In the genomic region with DNA sequence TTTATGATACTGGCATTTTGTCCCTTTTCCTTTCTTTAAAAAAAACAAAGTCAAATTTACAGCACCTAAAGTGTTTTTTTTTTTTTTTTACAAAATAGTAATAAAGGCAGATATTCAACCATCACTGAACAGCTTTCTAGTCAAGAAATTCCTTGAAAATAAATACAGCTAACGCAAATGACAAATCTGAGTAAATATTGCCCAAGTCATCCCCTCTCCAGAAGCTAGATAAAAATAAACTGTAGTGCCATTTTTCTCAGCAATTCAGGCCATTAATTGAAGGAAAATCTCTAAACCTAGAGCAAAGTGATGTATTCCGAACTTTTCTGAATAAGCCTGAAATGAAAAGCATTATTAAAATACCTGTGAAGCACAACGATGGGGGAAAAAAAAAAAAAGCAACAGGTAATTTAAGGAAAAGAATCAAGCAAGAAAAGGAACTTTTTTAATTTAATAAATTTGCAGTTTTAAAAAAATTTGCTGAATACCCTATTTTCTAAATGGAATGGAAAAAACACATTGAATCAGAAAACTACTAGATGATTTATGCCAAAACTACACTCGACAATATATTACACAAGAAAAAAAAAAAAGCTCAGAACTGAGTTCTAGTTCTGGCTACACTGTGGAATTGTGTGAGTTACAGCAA, we compare ENCODE assay signal across 17 cellular contexts. TPM values are rescaled to one million over a fixed set of nuclear protein-coding genes. Genes with fewer than 3 reads are reported as not detected.
A peak's percentile ranks its signal among the peaks of the same experiment; 100 is the strongest.
DNase-seq lines count a peak whose midpoint lies in the region; FAIRE-seq lines count a peak whose summit lies in the region.
"Had no signal": no experiment of that assay in that cellular context is flagged by ENCODE, and none has a peak within 500 bp of the region (broad histone marks: within the 10 kb centered on the region; RNA-seq: fewer than 3 reads in every experiment).

No MANE protein-coding gene starts in this region.

- H3K36me3 ChIP-seq in endocrine pancreas (ENCODE audit: control insufficient read depth, insufficient read depth, low read length), result peaks cover 3% of the 10 kb centered on the region
- H3K36me3 ChIP-seq in skeletal muscle satellite cell (ENCODE audit: insufficient read depth, low read length), result peaks cover 28% of the 10 kb centered on the region

- peaks cover 5% of the 10 kb centered on the region for H3K9me3 Mint-ChIP-seq in activated CD4-positive, alpha-beta T cell treated with anti-CD3 and anti-CD28 coated beads, Interleukin-2, amount 10 ng/mL, durations not matched to agents 24 days and 14 days

- peaks cover 70% of the 10 kb centered on the region for H3K36me3 Mint-ChIP-seq in activated CD4-positive, alpha-beta T cell treated with anti-CD3 and anti-CD28 coated beads, Interleukin-2, amount 10 ng/mL, durations not matched to agents 24 days and 14 days (ENCODE audit: low read depth)

- H3K4me2 ChIP-seq in skeletal muscle satellite cell (ENCODE audit: low read length), result peak overlapping the region; percentile 34

- H3K4me3 Mint-ChIP-seq in activated CD4-positive, alpha-beta T cell treated with anti-CD3 and anti-CD28 coated beads, Interleukin-2, amount 10 ng/mL, durations not matched to agents 24 days and 14 days, result peak overlapping the region; percentile 52

- DNase-seq in activated CD4-positive, alpha-beta T cell treated with anti-CD3 and anti-CD28 coated beads, Interleukin-2, amount 10 ng/mL, durations not matched to agents 24 days and 14 days, result no peak
- no peak for DNase-seq in activated CD4-positive, alpha-beta T cell treated with anti-CD3 and anti-CD28 coated beads for 4 hours
- DNase-seq in RCC 7860 (ENCODE audit: low spot score) (no peak), SK-N-DZ (ENCODE audit: low spot score) (no peak), OCI-M2 (lab: John Stamatoyannopoulos, UW; ENCODE audit: unreplicated experiment) (no peak)
- DNase-seq in stimulated activated CD4-positive, alpha-beta T cell treated with anti-CD3 and anti-CD28 coated beads, Interleukin-2, amount 100 ng/mL, for 48 hours, result no peak
- DNase-seq: head of caudate nucleus, HFFc6, NCI-H187, NCI-H510A treated with DMSO at 0.1 percent for 48 hours, substantia nigra, T-helper 1 cell had no signal

- FAIRE-seq in RCC 7860 (lab: Jason Lieb, UNC), result peak; percentile 29
- FAIRE-seq: GM12892 had no signal

- H3K27me3 ChIP-seq in endocrine pancreas (ENCODE audit: control insufficient read depth, insufficient read depth, low read length) (no peaks in the 10 kb centered on the region), skeletal muscle satellite cell (ENCODE audit: control insufficient read depth, insufficient read depth, low read length) (no peaks in the 10 kb centered on the region)
- H3K27me3 ChIP-seq: esophagus muscularis mucosa had no signal

- peaks cover 55% of the 10 kb centered on the region for H3K4me1 Mint-ChIP-seq in activated CD4-positive, alpha-beta T cell treated with anti-CD3 and anti-CD28 coated beads, Interleukin-2, amount 10 ng/mL, durations not matched to agents 24 days and 14 days

- H3K4me1 ChIP-seq in endocrine pancreas (ENCODE audit: control insufficient read depth, insufficient read depth, low read length), result peaks cover 38% of the 10 kb centered on the region
- H3K4me1 ChIP-seq in skeletal muscle satellite cell (ENCODE audit: control insufficient read depth, insufficient read depth, low read length), result peaks cover 17% of the 10 kb centered on the region

- H3K9me3 ChIP-seq in endocrine pancreas (ENCODE audit: control insufficient read depth, low read length) (peaks cover 2% of the 10 kb centered on the region), skeletal muscle satellite cell (replicated peaks; ENCODE audit: low read length) (peaks cover 5% of the 10 kb centered on the region)

- no peak overlapping the region for H3K27ac Mint-ChIP-seq in activated CD4-positive, alpha-beta T cell treated with anti-CD3 and anti-CD28 coated beads, Interleukin-2, amount 10 ng/mL, durations not matched to agents 24 days and 14 days
- H3K27ac Mint-ChIP-seq: progenitor cell of endocrine pancreas had no signal

- intact Hi-C loops in activated CD4-positive, alpha-beta T cell treated with anti-CD3 and anti-CD28 coated beads, Interleukin-2, amount 10 ng/mL, durations not matched to agents 24 days and 14 days (cut with micrococcal nuclease), result no loop called here

- H3K4me3 ChIP-seq in endocrine pancreas (ENCODE audit: control insufficient read depth, insufficient read depth, low read length) (peak overlapping the region; percentile 5), skeletal muscle satellite cell (ENCODE audit: low read length) (no peak overlapping the region)
- H3K4me3 ChIP-seq: esophagus muscularis mucosa had no signal

- no peak overlapping the region for H3K9ac ChIP-seq in endocrine pancreas (ENCODE audit: control insufficient read depth, insufficient read depth, low read length)
- no peak overlapping the region for H3K9ac ChIP-seq in skeletal muscle satellite cell (ENCODE audit: low read depth, low read length)

- no peaks in the 10 kb centered on the region for H3K27me3 Mint-ChIP-seq in activated CD4-positive, alpha-beta T cell treated with anti-CD3 and anti-CD28 coated beads, Interleukin-2, amount 10 ng/mL, durations not matched to agents 24 days and 14 days
- H3K27me3 Mint-ChIP-seq: progenitor cell of endocrine pancreas had no signal

RNA-seq across cellular contexts. Expression of gene SP3, which starts 6.9 kb away (rescaled TPM):
- total RNA-seq in activated CD4-positive, alpha-beta T cell treated with anti-CD3 and anti-CD28 coated beads, Interleukin-2, amount 10 ng/mL, durations not matched to agents 24 days and 14 days, result 99.9 and 104 TPM in 2 replicates
- total RNA-seq in skeletal muscle satellite cell (2012; rRNA removed), result 73.6 and 75.3 TPM in 2 replicates
- polyA plus RNA-seq in SK-N-DZ (2014; cell fraction: cytosol; rRNA removed), result 61.8 and 63.5 TPM in 2 replicates
- 39.5 and 69.9 TPM in 2 replicates for polyA plus RNA-seq in SK-N-DZ (2014; cell fraction: nucleus; rRNA removed)
